15 cellular contexts compared by ENCODE assay signal in the genomic region with DNA sequence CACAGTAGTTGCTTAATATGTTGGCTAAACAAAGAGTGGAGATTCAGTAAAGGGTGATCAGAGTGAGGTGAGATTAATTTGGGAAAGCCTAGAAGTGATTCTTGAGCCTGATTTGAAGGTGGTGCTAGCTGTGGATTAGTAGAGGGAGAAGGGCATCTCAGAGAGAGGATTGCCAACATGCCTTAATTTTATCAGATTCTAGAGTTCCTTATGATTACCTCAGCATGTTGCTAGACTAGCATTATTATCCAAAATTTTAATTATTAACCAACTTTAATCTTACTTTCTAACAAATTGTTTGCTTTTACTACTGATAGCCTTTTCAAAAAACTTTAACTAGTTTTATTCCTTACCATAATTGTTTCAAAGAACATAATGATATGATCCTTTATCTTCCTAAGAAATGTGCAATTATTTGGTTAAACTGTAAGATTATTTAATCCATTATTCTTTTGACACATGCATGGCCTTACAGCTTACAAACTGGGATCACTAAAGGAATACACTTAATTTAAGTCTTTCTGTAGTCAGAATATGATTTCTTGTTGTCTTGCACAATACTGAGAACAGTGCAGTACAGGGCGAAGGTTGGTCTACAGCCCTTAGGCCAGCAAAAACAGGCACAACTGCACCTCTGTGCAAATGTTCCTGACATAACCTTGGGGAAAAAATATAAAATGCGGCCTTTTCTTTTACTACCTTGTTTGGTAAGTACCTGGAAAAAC.
DNase-seq lines count a peak whose midpoint lies in the region; ATAC-seq and TF ChIP-seq lines count a peak whose summit lies in the region.
"Had no signal": no experiment of that assay in that cellular context is flagged by ENCODE, and none has a peak within 500 bp of the region (broad histone marks: within the 10 kb centered on the region; RNA-seq: fewer than 3 reads in every experiment).

No MANE protein-coding gene starts in this region.

- TF ChIP-seq CTCF in hepatocyte (IDR thresholded peaks at IDR 0.05; ENCODE audit: poor library complexity), result no peak
- no peak for TF ChIP-seq CTCF in right lobe of liver (IDR thresholded peaks at IDR 0.05)
- no peak for TF ChIP-seq CTCF in stomach (IDR thresholded peaks at IDR 0.05)
- no peak for TF ChIP-seq CTCF in OCI-LY7 (conservative IDR thresholded peaks at IDR 0.05; ENCODE audit: low read length)
- TF ChIP-seq CTCF in MM.1S (IDR thresholded peaks at IDR 0.05; ENCODE audit: low read length), result no peak

- CTCF ChIA-PET in OCI-LY7 (lab: Charles Lee; ENCODE audit: unreplicated experiment), result no interaction called here

- TF ChIP-seq EP300 in stomach (IDR thresholded peaks at IDR 0.05), result no peak

- H3K27ac ChIP-seq in hepatocyte (peak overlapping the region; percentile 11), right lobe of liver (peak overlapping the region; percentile 21 to 67 (median 60)), stomach (peak overlapping the region in 4 of 5 donors; percentile 3 to 50 (median 34)), OCI-LY7 (ENCODE audit: low read depth, low read length, poor library complexity, severe bottlenecking) (no peak overlapping the region), MM.1S (ENCODE audit: low read length) (no peak overlapping the region)
- H3K27ac ChIP-seq: C4-2B had no signal

- WGBS in hepatocyte (ENCODE audit: low lambda C conversion rate, missing lambda C conversion rate), result 67% methylated on average over 2 of the region's 2 CpGs
- 12% methylated on average over 2 of the region's 2 CpGs for WGBS in right lobe of liver (ENCODE audit: insufficient coverage, low coverage, low lambda C conversion rate, missing lambda C conversion rate)
- 39 to 68% (median 50%) methylated on average over 2 of the region's 2 CpGs for WGBS in stomach, 5 donors

- peak; percentile 25 for DNase-seq in HuH-7 (ENCODE audit: low spot score)
- DNase-seq in hepatocyte (ENCODE audit: low spot score), result peak; percentile 19
- DNase-seq in right lobe of liver, result peak in 1 of 3 donors; percentile 65
- no peak for DNase-seq in stomach
- DNase-seq in dermis blood vessel endothelial cell, result no peak
- DNase-seq in OCI-LY7 (ENCODE audit: low spot score), result no peak
- no peak for DNase-seq in MM.1S
- DNase-seq: BE2C; CD4-positive, alpha-beta memory T cell; DND-41; GF-D8; H7; KBM-7 had no signal

- H2AFZ ChIP-seq in hepatocyte (no peak overlapping the region), OCI-LY7 (ENCODE audit: low read length) (no peak overlapping the region), MM.1S (ENCODE audit: low read length) (no peak overlapping the region)
- H2AFZ ChIP-seq: GM23338 had no signal

- peak; percentile 89 to 94 (median 91) for ATAC-seq in right lobe of liver
- ATAC-seq: GM23338 had no signal

- H3K4me2 ChIP-seq in hepatocyte (peak overlapping the region; percentile 24), OCI-LY7 (ENCODE audit: low read length) (no peak overlapping the region), MM.1S (ENCODE audit: low read depth, low read length) (no peak overlapping the region)
- H3K4me2 ChIP-seq: GM23338 had no signal

- H3K9me2 ChIP-seq in hepatocyte (replicated peaks; ENCODE audit: insufficient read depth), result no peaks in the 10 kb centered on the region
- no peaks in the 10 kb centered on the region for H3K9me2 ChIP-seq in OCI-LY7 (ENCODE audit: insufficient read depth, low read length)
- H3K9me2 ChIP-seq in MM.1S (replicated peaks; ENCODE audit: insufficient read depth, low read length), result no peaks in the 10 kb centered on the region

- H3K27me3 ChIP-seq in hepatocyte, result no peaks in the 10 kb centered on the region
- no peaks in the 10 kb centered on the region for H3K27me3 ChIP-seq in right lobe of liver
- H3K27me3 ChIP-seq in stomach, result no peaks in the 10 kb centered on the region
- no peaks in the 10 kb centered on the region for H3K27me3 ChIP-seq in MM.1S (replicated peaks; ENCODE audit: insufficient read depth, low read length)
- H3K27me3 ChIP-seq: BE2C had no signal

- H3K79me2 ChIP-seq in hepatocyte (peaks cover 4% of the 10 kb centered on the region), OCI-LY7 (ENCODE audit: insufficient read depth, low read depth, low read length) (no peaks in the 10 kb centered on the region), MM.1S (ENCODE audit: low read length) (no peaks in the 10 kb centered on the region)

- POLR2A ChIA-PET in OCI-LY7 (lab: Charles Lee), result no interaction called here

- H3K36me3 ChIP-seq in hepatocyte (replicated peaks; ENCODE audit: insufficient read depth, low read depth) (no peaks in the 10 kb centered on the region), right lobe of liver (no peaks in the 10 kb centered on the region), stomach (no peaks in the 10 kb centered on the region), OCI-LY7 (ENCODE audit: insufficient read depth, low read length) (no peaks in the 10 kb centered on the region), MM.1S (replicated peaks; ENCODE audit: insufficient read depth, low read length) (no peaks in the 10 kb centered on the region)
- H3K36me3 ChIP-seq: BE2C had no signal

- no peaks in the 10 kb centered on the region for H3F3A ChIP-seq in MM.1S (ENCODE audit: insufficient read depth, low read length)

- H3K9me3 ChIP-seq in hepatocyte (ENCODE audit: low read depth), result no peaks in the 10 kb centered on the region
- H3K9me3 ChIP-seq in right lobe of liver, result no peaks in the 10 kb centered on the region
- no peaks in the 10 kb centered on the region for H3K9me3 ChIP-seq in stomach
- no peaks in the 10 kb centered on the region for H3K9me3 ChIP-seq in OCI-LY7 (ENCODE audit: low read length)
- no peaks in the 10 kb centered on the region for H3K9me3 ChIP-seq in MM.1S (replicated peaks; ENCODE audit: insufficient read depth, low read length)
- H3K9me3 ChIP-seq: BE2C had no signal

- TF ChIP-seq POLR2A in right lobe of liver (IDR thresholded peaks at IDR 0.05) (no peak), stomach (IDR thresholded peaks at IDR 0.05) (no peak)

- BruUV-seq in OCI-LY7 (replicated peaks; lab: Mats Ljungman, UMichigan), result no TSS peak

- no peaks in the 10 kb centered on the region for H4K20me1 ChIP-seq in hepatocyte (ENCODE audit: insufficient read depth, poor library complexity, severe bottlenecking)
- no peaks in the 10 kb centered on the region for H4K20me1 ChIP-seq in OCI-LY7 (ENCODE audit: insufficient read depth, low read length)
- H4K20me1 ChIP-seq in MM.1S (ENCODE audit: insufficient read depth, low read length), result no peaks in the 10 kb centered on the region

- H3K4me1 ChIP-seq in hepatocyte (ENCODE audit: insufficient read depth) (peaks cover 7% of the 10 kb centered on the region), right lobe of liver (peaks cover 0 to 18% (median 5%) of the 10 kb centered on the region in 4 donors), stomach (peaks cover 8 to 18% (median 15%) of the 10 kb centered on the region in 4 donors), OCI-LY7 (ENCODE audit: insufficient read depth, low read length, poor library complexity, severe bottlenecking) (no peaks in the 10 kb centered on the region), MM.1S (ENCODE audit: low read length) (no peaks in the 10 kb centered on the region)
- H3K4me1 ChIP-seq: BE2C had no signal

- intact Hi-C loops in right lobe of liver (cut with DNase I) (no loop called here), stomach (cut with DNase I; ENCODE audit: low total_unique reads) (no loop called here), OCI-LY7 (cut with micrococcal nuclease; ENCODE audit: unreplicated experiment) (no loop called here)

- H3K4me3 ChIP-seq in hepatocyte (no peak overlapping the region), right lobe of liver (peak overlapping the region in 2 of 3 donors; percentile 17 to 36), stomach (no peak overlapping the region), OCI-LY7 (ENCODE audit: low read depth, low read length, poor library complexity, severe bottlenecking) (no peak overlapping the region), MM.1S (ENCODE audit: low read length) (no peak overlapping the region)
- H3K4me3 ChIP-seq: GM23338 had no signal

- H3K9ac ChIP-seq in MM.1S (ENCODE audit: low read length), result no peak overlapping the region

Comparison
In these comparisons a context has a peak if more than half of its experiments do, and no peak if none do; other contexts are left out.
1. DNase-seq: peak in HuH-7 (single experiment) and hepatocyte (single experiment); none in stomach (single experiment), dermis blood vessel endothelial cell (single experiment), OCI-LY7 (single experiment) and MM.1S (single experiment).
2. H3K27ac ChIP-seq: peak in hepatocyte (single experiment), right lobe of liver (3 of 3) and stomach (4 of 5); none in OCI-LY7 (single experiment) and MM.1S (single experiment).
3. H3K4me3 ChIP-seq: peak in right lobe of liver (2 of 3); none in hepatocyte (single experiment), stomach (0 of 4), OCI-LY7 (single experiment) and MM.1S (single experiment).